1 cellular context compared by ENCODE assay signal in genomic region chr5:75610201-75610600, GRCh38.
TF ChIP-seq lines count a peak whose summit lies in the region.

No MANE protein-coding gene starts in this region.

TF ChIP-seq in GM23338, 12 proteins besides CTCF, POLR2A, EP300 and RAD21 (continued from another document):
- TF ChIP-seq ZNF462 (CRISPR knock-in tag; IDR thresholded peaks at IDR 0.05) (no peak), NANOG (IDR thresholded peaks at IDR 0.05; ENCODE audit: borderline replicate concordance) (no peak), JUNB (IDR thresholded peaks at IDR 0.05; ENCODE audit: unreplicated experiment) (no peak), EZH2phosphoT487 (IDR thresholded peaks at IDR 0.05; ENCODE audit: unreplicated experiment) (no peak), ZNF114 (CRISPR knock-in tag; IDR thresholded peaks at IDR 0.05) (no peak), ETS1 (IDR thresholded peaks at IDR 0.05) (no peak)
